Comparison of ENCODE assay signal across 8 cellular contexts in the genomic region with DNA sequence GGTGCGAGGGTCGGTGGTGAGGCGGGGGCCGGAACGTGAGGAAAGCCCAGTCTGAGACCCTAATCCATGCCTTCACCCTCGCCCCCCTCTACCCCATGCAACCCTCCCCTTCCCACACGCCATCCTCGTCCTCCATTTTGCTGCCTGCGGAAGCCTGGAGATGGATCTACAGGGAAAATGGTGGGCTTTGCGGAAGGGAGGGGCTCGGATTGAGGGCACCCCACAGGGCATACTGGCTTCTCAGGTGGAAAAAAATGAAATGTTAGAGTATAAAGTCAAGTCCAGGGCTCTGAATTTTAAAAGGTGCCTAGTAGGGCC. TPM values are rescaled to one million over a fixed set of nuclear protein-coding genes. Genes with fewer than 3 reads are reported as not detected.
DNase-seq lines count a peak whose midpoint lies in the region; ATAC-seq and TF ChIP-seq lines count a peak whose summit lies in the region.

No MANE protein-coding gene starts in this region.

- ATAC-seq in HG02763 (IDR thresholded peaks at IDR 0.05; ENCODE audit: unreplicated experiment): no peak

- H3K4me1 ChIP-seq in urinary bladder (ENCODE audit: insufficient read depth): no peaks in the 10 kb centered on the region

- no peak for TF ChIP-seq CTCF in GM12875 (IDR thresholded peaks at IDR 0.05; ENCODE audit: borderline replicate concordance, insufficient read depth, low read depth, low read length)
- TF ChIP-seq CTCF in choroid plexus epithelial cell (conservative IDR thresholded peaks at IDR 0.05; ENCODE audit: low read depth, low read length): no peak

- H3K4me3 ChIP-seq in GM12875 (ENCODE audit: low read depth, low read length) (peak overlapping the region; percentile 56), choroid plexus epithelial cell (ENCODE audit: low read depth, low read length) (peak overlapping the region; percentile 72), urinary bladder (ENCODE audit: low read depth, low read length) (peak overlapping the region; percentile 83)

- 7% methylated on average over 11 of the region's 11 CpGs for WGBS in urinary bladder

- peak; percentile 53 for DNase-seq in NCI-H1105 (lab: John Stamatoyannopoulos, UW)
- no peak for DNase-seq in choroid plexus epithelial cell (ENCODE audit: low read depth)
- DNase-seq in midbrain (lab: John Stamatoyannopoulos, UW): peak; percentile 22
- no peak for DNase-seq in DMS153 (lab: John Stamatoyannopoulos, UW)
- DNase-seq in iPS-NIHi11 (ENCODE audit: low spot score): no peak

- H3K36me3 ChIP-seq in urinary bladder (ENCODE audit: insufficient read depth): no peaks in the 10 kb centered on the region

- H3K27ac ChIP-seq in urinary bladder (ENCODE audit: low read depth): peak overlapping the region; percentile 79

RNA-seq across cellular contexts. Expression of gene BEX4, which starts 0.8 kb away (rescaled TPM):
- total RNA-seq in urinary bladder: 49.5 TPM
- polyA plus RNA-seq in urinary bladder: 68.9 TPM

RNA-seq across cellular contexts. Expression of gene TCEAL8, which starts 39.2 kb away (rescaled TPM):
- 202 TPM for total RNA-seq in urinary bladder
- polyA plus RNA-seq in urinary bladder: 66.5 TPM

Comparison
In these comparisons a context has a peak if more than half of its experiments do, and no peak if none do; other contexts are left out.
1. DNase-seq: peak in NCI-H1105 (single experiment) and midbrain (single experiment); none in choroid plexus epithelial cell (single experiment), DMS153 (single experiment) and iPS-NIHi11 (single experiment).
2. Peak in every context shown above with its lines, with median percentiles within 50 percentile points of each other: H3K4me3 ChIP-seq.